ENCODE assay signal across 16 cellular contexts in genomic region chr20:34946661-34947060, GRCh38. TPM values are rescaled to one million over a fixed set of nuclear protein-coding genes. Genes with fewer than 3 reads are reported as not detected.
DNase-seq lines count a peak whose midpoint lies in the region; ATAC-seq and TF ChIP-seq lines count a peak whose summit lies in the region.
"Had no signal": no experiment of that assay in that cellular context is flagged by ENCODE, and none has a peak within 500 bp of the region (broad histone marks: within the 10 kb centered on the region; RNA-seq: fewer than 3 reads in every experiment).

No MANE protein-coding gene starts in this region.

- DNase-seq in RWPE2 (ENCODE audit: low spot score), result no peak
- peak; percentile 65 for DNase-seq in glomerular visceral epithelial cell (ENCODE audit: extremely low spot score)
- no peak for DNase-seq in psoas muscle
- no peak for DNase-seq in cerebellum (ENCODE audit: low spot score)
- no peak for DNase-seq in DMS153 (lab: John Stamatoyannopoulos, UW)
- DNase-seq: AML-193; CD4-positive, alpha-beta T cell; DND-41; NCI-H1417; NCI-H1930; NCI-H510A; SIG-M5 had no signal

- H3K27me3 ChIP-seq in RWPE2 (ENCODE audit: insufficient read depth, poor library complexity, severe bottlenecking), result no peaks in the 10 kb centered on the region
- H3K27me3 ChIP-seq in psoas muscle (ENCODE audit: insufficient read depth in 3 of 3, low read length in 2 of 3), result no peaks in the 10 kb centered on the region

- no peak for TF ChIP-seq CTCF in C4-2B (conservative IDR thresholded peaks at IDR 0.05)
- TF ChIP-seq CTCF in RWPE2 (IDR thresholded peaks at IDR 0.05; ENCODE audit: poor library complexity, severe bottlenecking), result no peak
- TF ChIP-seq CTCF in psoas muscle (IDR thresholded peaks at IDR 0.05), result no peak

- H3K4me1 ChIP-seq in RWPE2 (ENCODE audit: insufficient read depth, poor library complexity, severe bottlenecking) (peaks cover 63% of the 10 kb centered on the region), psoas muscle (peaks cover 32% of the 10 kb centered on the region)

- H3K36me3 ChIP-seq in RWPE2 (ENCODE audit: low read depth) (peaks cover 93% of the 10 kb centered on the region), psoas muscle (ENCODE audit: insufficient read depth in 1 of 2, low read depth in 1 of 2) (peaks cover 0 to 30% of the 10 kb centered on the region in 2 donors)

- H3K4me3 ChIP-seq in RWPE2 (ENCODE audit: severe bottlenecking) (no peak overlapping the region), psoas muscle (no peak overlapping the region)
- H3K4me3 ChIP-seq: A549 had no signal

- WGBS in psoas muscle, 3 donors, result 78 to 86% (median 79%) methylated on average over 3 of the region's 3 CpGs

- ATAC-seq in RWPE2 (ENCODE audit: low read depth), result no peak
- no peak for ATAC-seq in psoas muscle
- no peak for ATAC-seq in HG03097 (IDR thresholded peaks at IDR 0.05; ENCODE audit: low FRiP score, unreplicated experiment)
- ATAC-seq in GM21526 (IDR thresholded peaks at IDR 0.05; ENCODE audit: low FRiP score, unreplicated experiment), result no peak
- ATAC-seq: A549 had no signal

- peak overlapping the region; percentile 69; the same call in 1 of the 2 replicates for H3K27ac ChIP-seq in C4-2B
- H3K27ac ChIP-seq in RWPE2 (ENCODE audit: poor library complexity, severe bottlenecking), result peak overlapping the region; percentile 71
- peak overlapping the region; percentile 48 for H3K27ac ChIP-seq in psoas muscle

- H3K9me3 ChIP-seq in RWPE2 (ENCODE audit: severe bottlenecking) (no peaks in the 10 kb centered on the region), psoas muscle (no peaks in the 10 kb centered on the region)
- H3K9me3 ChIP-seq: A549 had no signal

- intact Hi-C loops in psoas muscle (cut with DNase I), result no loop called here

RNA-seq across cellular contexts. Expression of gene GSS, which starts 8.9 kb away (rescaled TPM):
- 10 to 100 TPM; 21.5 to 36.6 (median 26.6) TPM for total RNA-seq in psoas muscle
- polyA plus RNA-seq in psoas muscle, result 10 to 100 TPM; 14.5 to 26.9 (median 24.5) TPM
- 25.7 TPM for total RNA-seq in cerebellum

RNA-seq across cellular contexts. Expression of gene MYH7B, which starts 9.0 kb away (rescaled TPM):
- total RNA-seq in psoas muscle (100 to 1,000 TPM in 1 of 4 donors, 10 to 100 TPM in 3; 10.6 to 101 (median 22.1) TPM), cerebellum (0.45 TPM)
- polyA plus RNA-seq in psoas muscle, result 10 to 100 TPM in 1 of 3 donors, 1 to 10 TPM in 2; 5.7 to 15.0 (median 6.4) TPM
